Comparison of ENCODE assay signal across 14 cellular contexts in genomic region chr20:4325548-4326187, GRCh38.
"Had no signal": no experiment of that assay in that cellular context is flagged by ENCODE, and none has a peak within 500 bp of the region (broad histone marks: within the 10 kb centered on the region; RNA-seq: fewer than 3 reads in every experiment).

No MANE protein-coding gene starts in this region.

- DNase-seq: activated CD4-positive, alpha-beta T cell treated with anti-CD3 and anti-CD28 coated beads for 4 hours; activated CD8-positive, alpha-beta T cell treated with anti-CD3 and anti-CD28 coated beads for 36 hours; activated naive CD4-positive, alpha-beta T cell treated with anti-CD3 and anti-CD28 coated beads, Interleukin-2, amount 10 ng/mL, durations not matched to agents 7 days and 5 days; central memory CD4-positive, alpha-beta T cell; effector CD8-positive, alpha-beta T cell; glutamatergic neuron; mesendoderm; nephron progenitor cell; stimulated activated CD4-positive, alpha-beta T cell treated with anti-CD3 and anti-CD28 coated beads, Interleukin-4, amount 100 ng/mL, for 1 hour; stimulated activated CD8-positive, alpha-beta memory T cell treated with anti-CD3 and anti-CD28 coated beads, Interleukin-4, amount 100 ng/mL, for 48 hours; T-cell; T1000 had no signal

- H3K4me3 ChIP-seq: coronary artery had no signal

- ATAC-seq: activated CD8-positive, alpha-beta T cell treated with anti-CD3 and anti-CD28 coated beads for 36 hours; left lobe of liver; T-cell had no signal
